Comparison of ENCODE assay signal across 9 cellular contexts in the genomic region with DNA sequence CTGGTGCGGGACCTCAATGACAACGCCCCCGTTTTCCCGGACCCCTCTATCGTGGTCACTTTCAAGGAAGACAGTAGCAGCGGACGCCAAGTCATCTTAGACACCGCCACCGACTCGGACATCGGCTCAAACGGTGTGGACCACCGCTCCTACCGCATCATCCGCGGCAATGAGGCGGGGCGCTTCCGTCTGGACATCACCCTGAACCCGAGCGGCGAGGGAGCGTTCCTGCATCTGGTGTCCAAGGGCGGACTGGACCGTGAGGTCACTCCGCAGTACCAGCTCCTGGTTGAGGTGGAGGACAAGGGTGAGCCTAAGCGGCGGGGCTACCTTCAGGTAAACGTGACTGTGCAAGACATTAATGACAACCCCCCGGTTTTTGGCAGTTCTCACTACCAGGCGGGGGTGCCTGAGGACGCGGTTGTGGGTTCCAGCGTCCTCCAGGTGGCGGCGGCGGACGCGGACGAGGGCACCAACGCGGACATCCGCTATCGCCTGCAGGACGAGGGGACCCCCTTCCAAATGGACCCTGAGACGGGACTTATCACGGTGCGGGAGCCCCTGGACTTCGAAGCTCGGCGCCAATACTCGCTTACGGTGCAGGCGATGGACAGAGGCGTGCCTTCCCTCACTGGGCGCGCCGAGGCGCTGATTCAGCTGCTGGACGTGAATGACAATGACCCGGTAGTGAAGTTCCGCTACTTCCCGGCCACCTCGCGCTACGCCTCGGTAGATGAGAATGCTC. TPM values are rescaled to one million over a fixed set of nuclear protein-coding genes. Genes with fewer than 3 reads are reported as not detected.
A peak's percentile ranks its signal among the peaks of the same experiment; 100 is the strongest.
DNase-seq lines count a peak whose midpoint lies in the region; ATAC-seq and TF ChIP-seq lines count a peak whose summit lies in the region.
"Had no signal": no experiment of that assay in that cellular context is flagged by ENCODE, and none has a peak within 500 bp of the region (broad histone marks: within the 10 kb centered on the region; RNA-seq: fewer than 3 reads in every experiment).

No MANE protein-coding gene starts in this region.

- peak overlapping the region; percentile 87 for H3K4me3 Mint-ChIP-seq in natural killer cell treated with Interleukin-12 subunit alpha and Interleukin-12 subunit beta and Interleukin-15 and Interleukin-18, amount 100 ng/mL, for 72 hours

- TF ChIP-seq CTCF in RWPE1 (conservative IDR thresholded peaks at IDR 0.05; ENCODE audit: low read depth): peak; percentile 39; the same call in 1 of the 2 replicates

- no peaks in the 10 kb centered on the region for H3K36me3 Mint-ChIP-seq in natural killer cell treated with Interleukin-12 subunit alpha and Interleukin-12 subunit beta and Interleukin-15 and Interleukin-18, amount 100 ng/mL, for 72 hours

- POLR2A ChIA-PET in RWPE1 (lab: Yijun Ruan, JAX; ENCODE audit: low non-redundant PET): no interaction called here

- no peaks in the 10 kb centered on the region for H3K9me3 Mint-ChIP-seq in natural killer cell treated with Interleukin-12 subunit alpha and Interleukin-12 subunit beta and Interleukin-15 and Interleukin-18, amount 100 ng/mL, for 72 hours

- H3K27me3 Mint-ChIP-seq in natural killer cell treated with Interleukin-12 subunit alpha and Interleukin-12 subunit beta and Interleukin-15 and Interleukin-18, amount 100 ng/mL, for 72 hours: peaks cover 0 to 2% of the 10 kb centered on the region in 2 donors

- DNase-seq in NCI-H2196 treated with DMSO at 0.1 percent for 48 hours (lab: John Stamatoyannopoulos, UW; ENCODE audit: unreplicated experiment): peak; percentile 75
- no peak for DNase-seq in NCI-H2196 (lab: John Stamatoyannopoulos, UW; ENCODE audit: unreplicated experiment)
- DNase-seq in RWPE1 (ENCODE audit: low spot score): no peak
- peak; percentile 19 for DNase-seq in fibroblast of peridontal ligament (ENCODE audit: extremely low read depth)
- DNase-seq in natural killer cell treated with Interleukin-12 subunit alpha and Interleukin-12 subunit beta and Interleukin-15 and Interleukin-18, amount 100 ng/mL, for 72 hours (ENCODE audit: low spot score): no peak
- no peak for DNase-seq in activated CD4-positive, CD25-positive, alpha-beta regulatory T cell treated with anti-CD3 and anti-CD28 coated beads, Interleukin-2, amount 50 U/mL, for 72 hours
- DNase-seq: DND-41 had no signal

- peak overlapping the region; percentile 81 for H3K27ac ChIP-seq in RWPE1

- peaks cover 27 to 36% of the 10 kb centered on the region in 2 donors for H3K4me1 Mint-ChIP-seq in natural killer cell treated with Interleukin-12 subunit alpha and Interleukin-12 subunit beta and Interleukin-15 and Interleukin-18, amount 100 ng/mL, for 72 hours (ENCODE audit: low read depth in 2 of 2)

- peak; percentile 6 to 25 for ATAC-seq in natural killer cell treated with Interleukin-12 subunit alpha and Interleukin-12 subunit beta and Interleukin-15 and Interleukin-18, amount 100 ng/mL, for 72 hours
- ATAC-seq in GM21576 (IDR thresholded peaks at IDR 0.05; ENCODE audit: unreplicated experiment): no peak
- ATAC-seq in GM18909 (IDR thresholded peaks at IDR 0.05; ENCODE audit: poor library complexity, unreplicated experiment): no peak

- CTCF ChIA-PET in RWPE1 (lab: Yijun Ruan, JAX): no interaction called here

- H3K27ac Mint-ChIP-seq in natural killer cell treated with Interleukin-12 subunit alpha and Interleukin-12 subunit beta and Interleukin-15 and Interleukin-18, amount 100 ng/mL, for 72 hours: peak overlapping the region in 1 of 2 donors; percentile 68

RNA-seq across cellular contexts. Expression of gene FAT4, which starts 2.2 kb away (rescaled TPM):
- total RNA-seq in natural killer cell treated with Interleukin-12 subunit alpha and Interleukin-12 subunit beta and Interleukin-15 and Interleukin-18, amount 100 ng/mL, for 72 hours: 1 to 10 TPM in 1 of 2 donors, under 1 TPM in 1; 0.33 to 1.4 TPM

Comparison
In these comparisons a context has a peak if more than half of its experiments do, and no peak if none do; other contexts are left out.
1. DNase-seq: peak in NCI-H2196 treated with DMSO at 0.1 percent for 48 hours (single experiment) and fibroblast of peridontal ligament (single experiment); none in NCI-H2196 (single experiment), RWPE1 (single experiment), natural killer cell treated with Interleukin-12 subunit alpha and Interleukin-12 subunit beta and Interleukin-15 and Interleukin-18, amount 100 ng/mL, for 72 hours (single experiment) and activated CD4-positive, CD25-positive, alpha-beta regulatory T cell treated with anti-CD3 and anti-CD28 coated beads, Interleukin-2, amount 50 U/mL, for 72 hours (single experiment).
2. ATAC-seq: peak in natural killer cell treated with Interleukin-12 subunit alpha and Interleukin-12 subunit beta and Interleukin-15 and Interleukin-18, amount 100 ng/mL, for 72 hours (2 of 2); none in GM21576 (single experiment) and GM18909 (single experiment).